26 cellular contexts compared by ENCODE assay signal in the genomic region with DNA sequence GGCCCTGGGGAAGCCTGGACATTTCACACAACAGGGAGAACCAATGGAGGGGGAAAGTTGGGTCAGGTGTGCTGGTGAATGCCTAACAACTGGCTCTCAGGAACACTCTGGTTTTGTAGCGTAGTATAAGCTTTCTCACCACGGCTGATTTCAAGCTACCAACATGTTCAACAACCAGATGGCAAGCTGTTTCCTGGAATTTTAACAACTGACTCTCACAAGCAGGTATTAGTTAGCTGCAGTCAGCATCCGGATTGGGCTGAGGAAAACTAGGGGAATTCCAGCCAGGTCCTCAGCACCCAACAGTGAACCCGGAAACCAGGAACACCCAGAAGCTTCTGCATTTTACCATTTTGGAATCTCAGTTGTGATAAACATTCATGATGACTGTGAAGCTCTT.
DNase-seq lines count a peak whose midpoint lies in the region; ATAC-seq and TF ChIP-seq lines count a peak whose summit lies in the region.
"Had no signal": no experiment of that assay in that cellular context is flagged by ENCODE, and none has a peak within 500 bp of the region (broad histone marks: within the 10 kb centered on the region; RNA-seq: fewer than 3 reads in every experiment).

No MANE protein-coding gene starts in this region.

- ATAC-seq in HG03139 (IDR thresholded peaks at IDR 0.05; ENCODE audit: unreplicated experiment): no peak
- ATAC-seq: natural killer cell, Right ventricle myocardium inferior, WTC11 had no signal

- peak; percentile 29 for DNase-seq in NCI-H1694 (lab: John Stamatoyannopoulos, UW)
- DNase-seq in breast epithelium (ENCODE audit: low spot score in 2 of 2): no peak
- peak; percentile 68 for DNase-seq in glomerular visceral epithelial cell (ENCODE audit: extremely low spot score)
- DNase-seq in renal cortical epithelial cell (ENCODE audit: low read depth): peak; percentile 61
- no peak for DNase-seq in dermis blood vessel endothelial cell
- no peak for DNase-seq in NK-92 (lab: John Stamatoyannopoulos, UW; ENCODE audit: unreplicated experiment)
- no peak for DNase-seq in NCI-H1092 (lab: John Stamatoyannopoulos, UW)
- DNase-seq: activated naive CD4-positive, alpha-beta T cell treated with anti-CD3 and anti-CD28 coated beads, Interleukin-2, amount 50 U/mL, for 16 hours; CD4-positive, CD25-positive, alpha-beta regulatory T cell; foreskin fibroblast; GDM1; Kasumi-1; left ventricle myocardium inferior; natural killer cell; NCI-H1048; NCI-H2081; NCI-H774; OCI-M1; sigmoid colon; stimulated activated CD4-positive, alpha-beta T cell treated with anti-CD3 and anti-CD28 coated beads, Interleukin-15, amount 100 ng/mL, for 24 hours; T-helper 9 cell; transverse colon had no signal

- H3K36me3 ChIP-seq in breast epithelium: no peaks in the 10 kb centered on the region
- H3K36me3 ChIP-seq: left ventricle myocardium inferior, sigmoid colon, transverse colon had no signal

- no peak overlapping the region for H3K4me3 ChIP-seq in breast epithelium
- H3K4me3 ChIP-seq: left ventricle myocardium inferior, sigmoid colon, transverse colon had no signal

- intact Hi-C loops in breast epithelium (cut with DNase I; ENCODE audit: low total_unique reads): no loop called here

- no peak for TF ChIP-seq POLR2A in breast epithelium (IDR thresholded peaks at IDR 0.05)

- peaks cover 5 to 8% of the 10 kb centered on the region in 2 donors for H3K4me1 ChIP-seq in breast epithelium
- H3K4me1 ChIP-seq: left ventricle myocardium inferior, sigmoid colon, transverse colon had no signal

- H3K27me3 ChIP-seq in breast epithelium: no peaks in the 10 kb centered on the region
- H3K27me3 ChIP-seq: sigmoid colon, transverse colon had no signal

- no peak for TF ChIP-seq CTCF in breast epithelium (IDR thresholded peaks at IDR 0.05)

- peak overlapping the region; percentile 75 to 88 for H3K27ac ChIP-seq in breast epithelium
- H3K27ac ChIP-seq: HL-60, left ventricle myocardium inferior, sigmoid colon, transverse colon had no signal

- H3K9me3 ChIP-seq in breast epithelium: no peaks in the 10 kb centered on the region
- H3K9me3 ChIP-seq: left ventricle myocardium inferior, sigmoid colon, transverse colon had no signal

Comparison
In these comparisons a context has a peak if more than half of its experiments do, and no peak if none do; other contexts are left out.
1. DNase-seq: peak in NCI-H1694 (single experiment), glomerular visceral epithelial cell (single experiment) and renal cortical epithelial cell (single experiment); none in breast epithelium (0 of 2), dermis blood vessel endothelial cell (single experiment), NK-92 (single experiment) and NCI-H1092 (single experiment).